9 cellular contexts compared by ENCODE assay signal in genomic region chr2:16037808-16038457, GRCh38.
"Had no signal": no experiment of that assay in that cellular context is flagged by ENCODE, and none has a peak within 500 bp of the region (broad histone marks: within the 10 kb centered on the region; RNA-seq: fewer than 3 reads in every experiment).

No MANE protein-coding gene starts in this region.

- H3K36me3 ChIP-seq: adrenal gland, left lung, uterus had no signal

- H3K27ac ChIP-seq: adrenal gland, left lung, uterus had no signal

- H3K9me3 ChIP-seq: adrenal gland, left lung, uterus had no signal

- H3K4me3 ChIP-seq: adrenal gland, left lung, uterus had no signal

- H3K27me3 ChIP-seq: adrenal gland, uterus had no signal

- DNase-seq: activated CD4-positive, alpha-beta T cell treated with anti-CD3 and anti-CD28 coated beads, Interleukin-2, amount 50 U/mL, for 1 hour; activated naive CD4-positive, alpha-beta T cell treated with anti-CD3 and anti-CD28 coated beads, Interleukin-2, amount 50 U/mL, for 16 hours; adrenal gland; central memory CD4-positive, alpha-beta T cell; cortex of kidney; effector memory CD4-positive, alpha-beta T cell; left lung; stimulated activated CD4-positive, alpha-beta T cell treated with anti-CD3 and anti-CD28 coated beads, Interleukin-2, amount 100 ng/mL, for 48 hours; uterus had no signal

- H3K4me1 ChIP-seq: adrenal gland, left lung, uterus had no signal
